Comparison of ENCODE assay signal across 24 cellular contexts in genomic region chr3:55579499-55579898, GRCh38.
DNase-seq lines count a peak whose midpoint lies in the region; ATAC-seq, FAIRE-seq and TF ChIP-seq lines count a peak whose summit lies in the region.
"Had no signal": no experiment of that assay in that cellular context is flagged by ENCODE, and none has a peak within 500 bp of the region (broad histone marks: within the 10 kb centered on the region; RNA-seq: fewer than 3 reads in every experiment).

No MANE protein-coding gene starts in this region.

- no peak overlapping the region for H2BK5ac ChIP-seq in trophoblast cell (ENCODE audit: low read depth, low read length, poor library complexity)

- H3K79me1 ChIP-seq in trophoblast cell (ENCODE audit: low read length): peaks cover 27% of the 10 kb centered on the region

- no peak overlapping the region for H2BK12ac ChIP-seq in trophoblast cell (ENCODE audit: low read length)

- H3K4me3 ChIP-seq in trophoblast cell (ENCODE audit: low read depth, low read length) (no peak overlapping the region), tibial nerve (no peak overlapping the region)
- H3K4me3 ChIP-seq: GM23338, SJSA1 had no signal

- FAIRE-seq in HTR-8/SVneo (lab: Jason Lieb, UNC): peak; percentile 16
- FAIRE-seq: frontal cortex had no signal

- no peak overlapping the region for H2BK120ac ChIP-seq in trophoblast cell (ENCODE audit: insufficient read depth, low read length, poor library complexity)

- TF ChIP-seq CTCF in tibial nerve (IDR thresholded peaks at IDR 0.05): no peak

- no peak overlapping the region for H3K4me2 ChIP-seq in trophoblast cell (ENCODE audit: low read length)
- H3K4me2 ChIP-seq: GM23338 had no signal

- peaks cover 6 to 20% of the 10 kb centered on the region in 2 experiments for H3K4me1 ChIP-seq in trophoblast cell (ENCODE audit: control insufficient read depth in 1 of 2, insufficient read depth in 2 of 2, low read length in 2 of 2)
- no peaks in the 10 kb centered on the region for H3K4me1 ChIP-seq in tibial nerve
- H3K4me1 ChIP-seq: parathyroid adenoma, SJSA1 had no signal

- DNase-seq in HTR-8/SVneo (ENCODE audit: insufficient read length, low spot score) (no peak), NCI-H2227 treated with DMSO at 0.1 percent for 48 hours (lab: John Stamatoyannopoulos, UW) (peak; percentile 51), trophoblast cell (no peak), COLO829 (ENCODE audit: low spot score) (no peak), tibial nerve (ENCODE audit: low spot score in 2 of 2) (no peak)
- DNase-seq: activated CD4-positive, alpha-beta T cell treated with anti-CD3 and anti-CD28 coated beads, Interleukin-2, amount 10 ng/mL, durations not matched to agents 24 days and 14 days; activated CD8-positive, alpha-beta memory T cell treated with anti-CD3 and anti-CD28 coated beads, Interleukin-2, amount 10 ng/mL, durations not matched to agents 7 days and 5 days; activated naive CD8-positive, alpha-beta T cell treated with anti-CD3 and anti-CD28 coated beads, Interleukin-2, amount 10 ng/mL, durations not matched to agents 7 days and 5 days; AML-193; brain microvascular endothelial cell; cortex of kidney; DND-41; NCI-H748 treated with DMSO at 0.1 percent for 48 hours; PC-3; stimulated activated CD4-positive, alpha-beta T cell treated with anti-CD3 and anti-CD28 coated beads, Interleukin-1b, Interleukin-23, amount 100 ng/mL, for 48 hours; stimulated activated naive CD4-positive, alpha-beta T cell; T-helper 17 cell had no signal

- peak overlapping the region; percentile 57 for H3K27ac ChIP-seq in trophoblast cell (ENCODE audit: low read depth, low read length)
- no peak overlapping the region for H3K27ac ChIP-seq in tibial nerve
- H3K27ac ChIP-seq: brain microvascular endothelial cell, parathyroid adenoma, SJSA1 had no signal

- H2AK5ac ChIP-seq in trophoblast cell (ENCODE audit: low read length): no peak overlapping the region

- H3K14ac ChIP-seq in trophoblast cell (ENCODE audit: low read length): no peak overlapping the region

- no peak for TF ChIP-seq EP300 in tibial nerve (IDR thresholded peaks at IDR 0.05)

- H3K18ac ChIP-seq in trophoblast cell (ENCODE audit: low read length): no peak overlapping the region

- H3K79me2 ChIP-seq in trophoblast cell (ENCODE audit: control insufficient read depth, insufficient read depth, low read length, poor library complexity): no peaks in the 10 kb centered on the region
- H3K79me2 ChIP-seq: parathyroid adenoma had no signal

- H2AFZ ChIP-seq in trophoblast cell (ENCODE audit: insufficient read depth, low read length, poor library complexity): no peak overlapping the region
- H2AFZ ChIP-seq: GM23338, parathyroid adenoma had no signal

- no peak for TF ChIP-seq POLR2A in tibial nerve (IDR thresholded peaks at IDR 0.05)

- no peak overlapping the region for H3K4ac ChIP-seq in trophoblast cell (ENCODE audit: low read depth, low read length)

- WGBS in trophoblast cell (ENCODE audit: extremely low coverage, insufficient coverage, insufficient read length): no CpG with 5 or more reads among the region's 8 CpGs
- WGBS in tibial nerve, 2 donors: 55 to 59% methylated on average over 8 of the region's 8 CpGs

- H3K27me3 ChIP-seq in trophoblast cell (ENCODE audit: insufficient read depth, low read length) (no peaks in the 10 kb centered on the region), tibial nerve (no peaks in the 10 kb centered on the region)
- H3K27me3 ChIP-seq: brain microvascular endothelial cell, SJSA1 had no signal

- no peak overlapping the region for H4K8ac ChIP-seq in trophoblast cell (ENCODE audit: low read depth, low read length)

- H4K91ac ChIP-seq in trophoblast cell (ENCODE audit: low read depth, low read length): no peak overlapping the region

- ATAC-seq in esophagus mucosa (peak; percentile 88), HG03469 (IDR thresholded peaks at IDR 0.05; ENCODE audit: unreplicated experiment) (no peak)
- ATAC-seq: activated CD8-positive, alpha-beta memory T cell treated with anti-CD3 and anti-CD28 coated beads, Interleukin-2, amount 10 ng/mL, durations not matched to agents 7 days and 5 days; GM23338; natural killer cell treated with Interleukin-12 subunit alpha and Interleukin-12 subunit beta and Interleukin-15 and Interleukin-18, amount 100 ng/mL, for 72 hours; PC-3; T-helper 17 cell had no signal

- H3K36me3 ChIP-seq in trophoblast cell (ENCODE audit: control insufficient read depth in 1 of 2, insufficient read depth in 2 of 2, low read length in 2 of 2): no peaks in the 10 kb centered on the region
- no peaks in the 10 kb centered on the region for H3K36me3 ChIP-seq in tibial nerve
- H3K36me3 ChIP-seq: brain microvascular endothelial cell, SJSA1 had no signal

- H4K12ac ChIP-seq in trophoblast cell (ENCODE audit: low read depth, low read length): no peak overlapping the region

- no peak overlapping the region for H3K9ac ChIP-seq in trophoblast cell (ENCODE audit: low read length)
- H3K9ac ChIP-seq: parathyroid adenoma had no signal

- H3K9me3 ChIP-seq in trophoblast cell (ENCODE audit: insufficient read depth, low read depth, low read length) (no peaks in the 10 kb centered on the region), tibial nerve (no peaks in the 10 kb centered on the region)
- H3K9me3 ChIP-seq: SJSA1 had no signal

- H3K23ac ChIP-seq in trophoblast cell (ENCODE audit: low read length): no peak overlapping the region
